ENCODE assay signal across 7 cellular contexts in the genomic region with DNA sequence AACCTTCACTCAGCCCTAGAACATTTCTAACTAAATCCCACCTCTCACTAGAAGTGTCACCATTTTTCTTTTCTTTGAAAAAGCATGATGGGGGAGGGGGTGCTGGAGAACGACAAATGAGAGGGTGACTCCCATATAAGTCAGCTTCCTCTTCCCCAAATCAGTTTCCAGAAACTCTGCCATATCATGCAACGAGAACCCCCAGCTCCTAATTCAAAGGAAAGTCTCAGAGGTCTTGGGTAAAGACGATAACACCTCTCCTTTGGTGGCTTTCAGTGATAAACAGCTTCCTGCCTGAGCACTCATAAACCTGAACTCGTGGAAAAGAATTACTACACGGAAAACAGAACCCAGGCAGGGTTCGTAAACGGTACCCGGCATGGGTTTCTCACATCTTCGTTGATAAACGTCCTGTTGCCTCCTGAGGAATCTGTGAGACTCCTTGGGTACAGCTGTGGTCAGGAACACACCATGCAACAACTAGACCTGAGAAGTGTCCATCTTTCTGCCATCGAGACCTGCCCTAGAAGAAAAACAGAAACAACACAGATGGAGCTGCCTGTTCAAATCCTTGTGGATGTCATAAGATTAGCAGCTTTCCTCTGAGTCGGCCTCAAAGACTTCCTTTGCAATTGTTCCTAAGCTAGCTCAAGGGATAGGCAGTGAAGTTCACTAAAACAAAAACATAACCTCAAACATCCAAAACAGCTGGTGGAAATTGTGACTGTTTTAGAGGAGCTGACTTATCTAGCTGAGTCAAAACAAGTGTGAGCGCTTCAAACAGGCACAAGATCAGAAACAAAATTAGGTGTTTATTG.
A peak's percentile ranks its signal among the peaks of the same experiment; 100 is the strongest.
DNase-seq lines count a peak whose midpoint lies in the region; ATAC-seq, FAIRE-seq and TF ChIP-seq lines count a peak whose summit lies in the region.

No MANE protein-coding gene starts in this region.

- peak overlapping the region; percentile 88 for H2AFZ ChIP-seq in osteoblast (ENCODE audit: low read length)

- no peaks in the 10 kb centered on the region for H3K27me3 ChIP-seq in RWPE2 (ENCODE audit: insufficient read depth, poor library complexity, severe bottlenecking)
- no peaks in the 10 kb centered on the region for H3K27me3 ChIP-seq in effector memory CD4-positive, alpha-beta T cell (replicated peaks; ENCODE audit: control insufficient read depth, insufficient read depth, low read length, poor library complexity, severe bottlenecking)
- H3K27me3 ChIP-seq in osteoblast (ENCODE audit: insufficient read depth, low read length): no peaks in the 10 kb centered on the region
- no peaks in the 10 kb centered on the region for H3K27me3 ChIP-seq in small intestine (ENCODE audit: control insufficient read depth in 2 of 2, insufficient read depth in 2 of 2, low read length in 2 of 2)

- ATAC-seq in RWPE2 (ENCODE audit: low read depth) (peak; percentile 46; the same call in 1 of the 3 replicates), HG02981 (IDR thresholded peaks at IDR 0.05; ENCODE audit: unreplicated experiment) (no peak)

- H3K4me2 ChIP-seq in osteoblast (ENCODE audit: insufficient read depth, low read length): peak overlapping the region; percentile 54

- H3K36me3 ChIP-seq in RWPE2 (ENCODE audit: low read depth): no peaks in the 10 kb centered on the region
- no peaks in the 10 kb centered on the region for H3K36me3 ChIP-seq in effector memory CD4-positive, alpha-beta T cell (ENCODE audit: control insufficient read depth, insufficient read depth, low read length)
- H3K36me3 ChIP-seq in osteoblast (ENCODE audit: insufficient read depth, low read length): no peaks in the 10 kb centered on the region
- H3K36me3 ChIP-seq in small intestine (ENCODE audit: control insufficient read depth in 2 of 2, insufficient read depth in 2 of 2, low read length in 2 of 2): no peaks in the 10 kb centered on the region

- no peaks in the 10 kb centered on the region for H3K79me2 ChIP-seq in osteoblast (ENCODE audit: insufficient read depth, low read length)

- TF ChIP-seq CTCF in RWPE2 (IDR thresholded peaks at IDR 0.05; ENCODE audit: poor library complexity, severe bottlenecking) (no peak), osteoblast (IDR thresholded peaks at IDR 0.05; ENCODE audit: extremely low read depth, low read depth, low read length) (no peak)

- TF ChIP-seq POLR2A in GM12892 (IDR thresholded peaks at IDR 0.05; ENCODE audit: low read depth, low read length): no peak

- H3K27ac ChIP-seq in RWPE2 (ENCODE audit: poor library complexity, severe bottlenecking) (no peak overlapping the region), osteoblast (ENCODE audit: low read depth, low read length) (peak overlapping the region; percentile 38), small intestine (ENCODE audit: low read depth in 1 of 2, low read length in 1 of 2) (peak overlapping the region in 1 of 2 donors; percentile 63)
- no peak overlapping the region for H3K27ac ChIP-seq in effector memory CD4-positive, alpha-beta T cell (ENCODE audit: insufficient read depth, low read length, poor library complexity, severe bottlenecking)

- DNase-seq in GM12892 (ENCODE audit: insufficient read length) (no peak), RWPE2 (ENCODE audit: low spot score) (no peak), osteoblast (ENCODE audit: insufficient read length, low spot score, missing footprints) (peak; percentile 50), small intestine (no peak), NCI-H2196 (lab: John Stamatoyannopoulos, UW; ENCODE audit: unreplicated experiment) (no peak)
- DNase-seq in effector memory CD4-positive, alpha-beta T cell: no peak

- peak; percentile 82 for FAIRE-seq in GM12892 (lab: Jason Lieb, UNC)
- FAIRE-seq in small intestine (lab: Jason Lieb, UNC): no peak

- no peaks in the 10 kb centered on the region for H4K20me1 ChIP-seq in osteoblast (ENCODE audit: insufficient read depth, low read length)

- WGBS in small intestine, 3 donors: 59 to 83% (median 69%) methylated on average over 13 of the region's 13 CpGs

- H3K4me3 ChIP-seq in RWPE2 (ENCODE audit: severe bottlenecking): no peak overlapping the region
- H3K4me3 ChIP-seq in effector memory CD4-positive, alpha-beta T cell (ENCODE audit: insufficient read depth, low read depth, low read length, poor library complexity, severe bottlenecking): peak overlapping the region; percentile 25
- peak overlapping the region; percentile 19 for H3K4me3 ChIP-seq in osteoblast (ENCODE audit: insufficient read depth, low read length)
- H3K4me3 ChIP-seq in small intestine (ENCODE audit: low read depth in 1 of 2, low read length in 2 of 2): no peak overlapping the region

- H3K4me1 ChIP-seq in RWPE2 (ENCODE audit: insufficient read depth, poor library complexity, severe bottlenecking) (no peaks in the 10 kb centered on the region), osteoblast (ENCODE audit: insufficient read depth, low read length) (peaks cover 15% of the 10 kb centered on the region), small intestine (ENCODE audit: control insufficient read depth in 2 of 2, insufficient read depth in 1 of 2, low read depth in 1 of 2, low read length in 1 of 2) (no peaks in the 10 kb centered on the region)
- peaks cover 7% of the 10 kb centered on the region for H3K4me1 ChIP-seq in effector memory CD4-positive, alpha-beta T cell (ENCODE audit: control insufficient read depth, insufficient read depth, low read length, poor library complexity, severe bottlenecking)

- H3K9me3 ChIP-seq in RWPE2 (ENCODE audit: severe bottlenecking): no peaks in the 10 kb centered on the region
- H3K9me3 ChIP-seq in effector memory CD4-positive, alpha-beta T cell (ENCODE audit: control insufficient read depth, low read length): no peaks in the 10 kb centered on the region
- H3K9me3 ChIP-seq in osteoblast (ENCODE audit: low read depth, low read length): no peaks in the 10 kb centered on the region
- H3K9me3 ChIP-seq in small intestine (ENCODE audit: control insufficient read depth, low read depth): no peaks in the 10 kb centered on the region

Comparison
In these comparisons a context has a peak if more than half of its experiments do, and no peak if none do; other contexts are left out.
1. H3K4me3 ChIP-seq: peak in effector memory CD4-positive, alpha-beta T cell (single experiment) and osteoblast (single experiment); none in RWPE2 (single experiment) and small intestine (0 of 2).